Comparison of ENCODE assay signal across 15 cellular contexts in the genomic region with DNA sequence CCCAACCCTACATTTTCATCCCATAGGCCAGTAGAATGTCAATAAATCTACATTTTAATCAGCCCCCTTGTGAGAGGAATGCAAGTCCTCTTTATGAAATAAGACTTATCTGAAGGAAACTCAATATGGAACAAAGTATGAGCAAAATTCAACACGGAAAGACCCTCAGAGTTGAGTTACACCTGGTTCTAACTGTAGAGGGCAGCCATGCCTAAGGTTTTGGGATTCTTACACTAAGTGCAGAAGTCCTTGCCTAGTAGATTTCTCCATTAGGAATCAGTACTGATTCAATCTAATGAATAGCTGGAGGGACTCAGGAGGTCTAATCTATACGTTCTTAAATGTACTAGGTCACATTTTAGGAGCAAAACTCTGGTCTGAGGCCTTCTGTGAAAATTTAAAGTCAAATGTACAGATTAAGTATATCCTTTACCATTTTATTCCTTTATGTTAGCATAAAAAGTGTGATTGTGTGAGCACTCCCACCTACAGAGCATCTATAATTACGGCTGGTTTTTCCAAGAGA.
DNase-seq lines count a peak whose midpoint lies in the region; ATAC-seq and TF ChIP-seq lines count a peak whose summit lies in the region.
"Had no signal": no experiment of that assay in that cellular context is flagged by ENCODE, and none has a peak within 500 bp of the region (broad histone marks: within the 10 kb centered on the region; RNA-seq: fewer than 3 reads in every experiment).

No MANE protein-coding gene starts in this region.

- CTCF ChIA-PET in GM10248 (lab: Yijun Ruan, JAX): no interaction called here

- H3K9me3 Mint-ChIP-seq in type B pancreatic cell: no peaks in the 10 kb centered on the region
- H3K9me3 Mint-ChIP-seq: dendritic cell treated with granulocyte-macrophage colony-stimulating factor and Interleukin-4, amounts not matched to agents 40 ng/mL and 50 ng/mL, for 4 days had no signal

- DNase-seq in SIG-M5 treated with dmso at 0.1 percent for 504 hours (lab: John Stamatoyannopoulos, UW; ENCODE audit: unreplicated experiment) (peak; percentile 0), SIG-M5 (lab: John Stamatoyannopoulos, UW) (no peak), NCI-H345 treated with DMSO at 0.1 percent for 48 hours (lab: John Stamatoyannopoulos, UW; ENCODE audit: unreplicated experiment) (peak; percentile 29), cerebellum (ENCODE audit: low spot score) (peak; percentile 5), type B pancreatic cell (ENCODE audit: extremely low spot score, unreplicated experiment) (no peak), HT-29 (ENCODE audit: low spot score) (no peak), GM10248 (ENCODE audit: extremely low spot score) (no peak)
- DNase-seq: activated CD4-positive, alpha-beta T cell treated with anti-CD3 and anti-CD28 coated beads for 4 hours; aorta; DMS79; NCI-H510A; stimulated activated CD4-positive, alpha-beta T cell treated with anti-CD3 and anti-CD28 coated beads, Interleukin-15, amount 100 ng/mL, for 24 hours; SW 1271 had no signal

- TF ChIP-seq CTCF in type B pancreatic cell (conservative IDR thresholded peaks at IDR 0.05) (peak; percentile 48), GM10248 (IDR thresholded peaks at IDR 0.05; ENCODE audit: control extremely low read depth, extremely low read depth, low read depth, missing control alignments) (no peak)

- peak overlapping the region; percentile 18 for H3K4me3 Mint-ChIP-seq in type B pancreatic cell
- H3K4me3 Mint-ChIP-seq: dendritic cell treated with granulocyte-macrophage colony-stimulating factor and Interleukin-4, amounts not matched to agents 40 ng/mL and 50 ng/mL, for 4 days had no signal

- peaks cover 5% of the 10 kb centered on the region for H3K4me1 Mint-ChIP-seq in type B pancreatic cell (ENCODE audit: unreplicated experiment)

- ATAC-seq in HG03521 (IDR thresholded peaks at IDR 0.05; ENCODE audit: unreplicated experiment): no peak

- H3K36me3 Mint-ChIP-seq in type B pancreatic cell: no peaks in the 10 kb centered on the region

- H3K27me3 Mint-ChIP-seq in type B pancreatic cell: peaks cover 53% of the 10 kb centered on the region

- H3K27ac Mint-ChIP-seq in type B pancreatic cell: no peak overlapping the region
- H3K27ac Mint-ChIP-seq: dendritic cell treated with granulocyte-macrophage colony-stimulating factor and Interleukin-4, amounts not matched to agents 40 ng/mL and 50 ng/mL, for 4 days had no signal

- POLR2A ChIA-PET in GM10248 (lab: Yijun Ruan, JAX): no interaction called here

Comparison
In these comparisons a context has a peak if more than half of its experiments do, and no peak if none do; other contexts are left out.
1. DNase-seq: peak in SIG-M5 treated with dmso at 0.1 percent for 504 hours (single experiment), NCI-H345 treated with DMSO at 0.1 percent for 48 hours (single experiment) and cerebellum (single experiment); none in SIG-M5 (single experiment), type B pancreatic cell (single experiment), HT-29 (single experiment) and GM10248 (single experiment).